ENCODE assay signal across 10 cellular contexts in the genomic region with DNA sequence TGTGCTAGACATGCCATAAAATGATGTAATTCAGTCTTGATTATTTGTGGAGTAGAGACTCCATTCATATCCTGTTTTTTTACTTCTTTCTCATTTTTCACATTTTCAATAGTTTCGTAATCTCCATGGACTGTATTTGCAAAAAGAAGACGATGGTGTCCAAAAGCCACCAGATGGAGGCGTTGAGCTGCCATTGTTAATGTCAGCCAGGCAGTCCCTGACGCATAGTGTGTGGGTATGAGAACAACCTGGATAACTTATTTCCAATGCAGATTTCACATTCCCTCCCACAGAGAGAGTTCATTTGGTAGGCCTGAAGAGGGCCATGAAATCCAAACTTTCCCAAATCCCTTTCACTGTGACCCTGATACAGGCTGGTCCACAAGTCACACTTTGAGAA. TPM values are rescaled to one million over a fixed set of nuclear protein-coding genes. Genes with fewer than 3 reads are reported as not detected.
"Had no signal": no experiment of that assay in that cellular context is flagged by ENCODE, and none has a peak within 500 bp of the region (broad histone marks: within the 10 kb centered on the region; RNA-seq: fewer than 3 reads in every experiment).

No MANE protein-coding gene starts in this region.

RNA-seq across cellular contexts. Expression of gene MAGEA1, which starts 40.0 kb away (rescaled TPM):
- total RNA-seq: dermis blood vessel endothelial cell; esophagus muscularis mucosa; gastrocnemius medialis; mammary epithelial cell; mesothelial cell of epicardium; naive thymus-derived CD8-positive, alpha-beta T cell; omental fat pad; posterior vena cava; renal cortical epithelial cell; thoracic aorta had no signal
- polyA plus RNA-seq: mammary epithelial cell; naive thymus-derived CD8-positive, alpha-beta T cell had no signal
